Comparison of ENCODE assay signal across 1 cellular context in the genomic region with DNA sequence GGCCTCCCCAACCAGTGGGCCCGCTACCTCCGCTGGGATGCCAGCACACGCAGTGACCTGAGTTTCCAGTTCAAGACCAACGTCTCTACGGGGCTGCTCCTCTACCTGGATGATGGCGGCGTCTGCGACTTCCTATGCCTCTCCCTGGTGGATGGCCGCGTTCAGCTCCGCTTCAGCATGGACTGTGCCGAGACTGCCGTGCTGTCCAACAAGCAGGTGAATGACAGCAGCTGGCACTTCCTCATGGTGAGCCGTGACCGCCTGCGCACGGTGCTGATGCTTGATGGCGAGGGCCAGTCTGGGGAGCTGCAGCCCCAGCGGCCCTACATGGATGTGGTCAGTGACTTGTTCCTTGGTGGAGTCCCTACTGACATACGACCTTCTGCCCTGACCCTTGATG.
TF ChIP-seq lines count a peak whose summit lies in the region.

No MANE protein-coding gene starts in this region.

TF ChIP-seq in H1, 55 proteins besides CTCF, POLR2A, EP300 and RAD21:
- TF ChIP-seq RXRA (IDR thresholded peaks at IDR 0.05; ENCODE audit: insufficient read depth, low read depth, low read length) (no peak), YY1 (IDR thresholded peaks at IDR 0.05; ENCODE audit: low read depth, low read length) (no peak), JUN (IDR thresholded peaks at IDR 0.05; ENCODE audit: low read depth, low read length) (no peak), SIX5 (IDR thresholded peaks at IDR 0.05; ENCODE audit: low read depth, low read length) (no peak), SUZ12 (IDR thresholded peaks at IDR 0.05; ENCODE audit: low read length) (no peak), ATF3 (IDR thresholded peaks at IDR 0.05; ENCODE audit: insufficient read depth, low read depth, low read length) (no peak), MAFK (IDR thresholded peaks at IDR 0.05; ENCODE audit: low read depth, low read length) (no peak), CTBP2 (IDR thresholded peaks at IDR 0.05; ENCODE audit: borderline replicate concordance, insufficient read depth, insufficient read length, low read length) (no peak), KDM4A (IDR thresholded peaks at IDR 0.05; ENCODE audit: low read depth, low read length, severe bottlenecking) (no peak), SIRT6 (IDR thresholded peaks at IDR 0.05; ENCODE audit: low read length) (no peak), MAX (IDR thresholded peaks at IDR 0.05) (no peak), RBBP5 (IDR thresholded peaks at IDR 0.05; ENCODE audit: borderline replicate concordance, low read depth, low read length) (no peak), JUND (IDR thresholded peaks at IDR 0.05; ENCODE audit: low read length) (no peak), SIN3A (conservative IDR thresholded peaks at IDR 0.05 in 1 of 2, IDR thresholded peaks at IDR 0.05 in 1 of 2; ENCODE audit: low read depth in 1 of 2, low read length in 2 of 2) (no peak), POLR2AphosphoS5 (IDR thresholded peaks at IDR 0.05; ENCODE audit: low read depth, low read length) (no peak), SP1 (IDR thresholded peaks at IDR 0.05; ENCODE audit: low read depth, low read length) (no peak)
